ENCODE assay signal across 1 cellular context in the genomic region with DNA sequence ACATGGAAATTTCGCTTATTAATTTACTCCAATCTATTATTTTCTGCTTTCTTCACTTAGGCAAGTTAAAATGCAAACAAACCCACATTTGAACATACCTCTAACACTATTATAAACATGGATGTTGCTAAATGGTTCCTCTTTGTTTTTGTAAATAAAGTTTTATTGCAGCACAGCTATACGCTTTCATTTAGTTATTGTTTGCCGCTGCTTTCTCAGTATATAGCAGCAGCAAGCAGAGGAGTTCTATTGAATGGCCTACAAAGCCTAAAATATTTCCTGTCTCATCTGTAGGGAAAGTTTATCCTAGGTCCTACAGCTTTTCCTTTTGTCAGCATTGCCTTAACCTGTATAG.
A peak's percentile ranks its signal among the peaks of the same experiment; 100 is the strongest.
TF ChIP-seq lines count a peak whose summit lies in the region.

No MANE protein-coding gene starts in this region.

TF ChIP-seq in GM12878, 131 proteins besides CTCF, POLR2A, EP300 and RAD21:
- TF ChIP-seq ZBTB40 (IDR thresholded peaks at IDR 0.05; ENCODE audit: borderline replicate concordance) = peak; percentile 90
- TF ChIP-seq, protein P1, sequence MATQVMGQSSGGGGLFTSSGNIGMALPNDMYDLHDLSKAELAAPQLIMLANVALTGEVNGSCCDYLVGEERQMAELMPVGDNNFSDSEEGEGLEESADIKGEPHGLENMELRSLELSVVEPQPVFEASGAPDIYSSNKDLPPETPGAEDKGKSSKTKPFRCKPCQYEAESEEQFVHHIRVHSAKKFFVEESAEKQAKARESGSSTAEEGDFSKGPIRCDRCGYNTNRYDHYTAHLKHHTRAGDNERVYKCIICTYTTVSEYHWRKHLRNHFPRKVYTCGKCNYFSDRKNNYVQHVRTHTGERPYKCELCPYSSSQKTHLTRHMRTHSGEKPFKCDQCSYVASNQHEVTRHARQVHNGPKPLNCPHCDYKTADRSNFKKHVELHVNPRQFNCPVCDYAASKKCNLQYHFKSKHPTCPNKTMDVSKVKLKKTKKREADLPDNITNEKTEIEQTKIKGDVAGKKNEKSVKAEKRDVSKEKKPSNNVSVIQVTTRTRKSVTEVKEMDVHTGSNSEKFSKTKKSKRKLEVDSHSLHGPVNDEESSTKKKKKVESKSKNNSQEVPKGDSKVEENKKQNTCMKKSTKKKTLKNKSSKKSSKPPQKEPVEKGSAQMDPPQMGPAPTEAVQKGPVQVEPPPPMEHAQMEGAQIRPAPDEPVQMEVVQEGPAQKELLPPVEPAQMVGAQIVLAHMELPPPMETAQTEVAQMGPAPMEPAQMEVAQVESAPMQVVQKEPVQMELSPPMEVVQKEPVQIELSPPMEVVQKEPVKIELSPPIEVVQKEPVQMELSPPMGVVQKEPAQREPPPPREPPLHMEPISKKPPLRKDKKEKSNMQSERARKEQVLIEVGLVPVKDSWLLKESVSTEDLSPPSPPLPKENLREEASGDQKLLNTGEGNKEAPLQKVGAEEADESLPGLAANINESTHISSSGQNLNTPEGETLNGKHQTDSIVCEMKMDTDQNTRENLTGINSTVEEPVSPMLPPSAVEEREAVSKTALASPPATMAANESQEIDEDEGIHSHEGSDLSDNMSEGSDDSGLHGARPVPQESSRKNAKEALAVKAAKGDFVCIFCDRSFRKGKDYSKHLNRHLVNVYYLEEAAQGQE (IDR thresholded peaks at IDR 0.05; ENCODE audit: low read depth, low read length) = no peak
